ENCODE assay signal across 8 cellular contexts in genomic region chr2:136117391-136117841, GRCh38. TPM values are rescaled to one million over a fixed set of nuclear protein-coding genes. Genes with fewer than 3 reads are reported as not detected.
A peak's percentile ranks its signal among the peaks of the same experiment; 100 is the strongest.
DNase-seq lines count a peak whose midpoint lies in the region; ATAC-seq and TF ChIP-seq lines count a peak whose summit lies in the region.

No MANE protein-coding gene starts in this region.

- H3K27ac Mint-ChIP-seq in naive thymus-derived CD8-positive, alpha-beta T cell, result peak overlapping the region; percentile 99 to 100 (median 100)
- H3K27ac Mint-ChIP-seq in type B pancreatic cell, result no peak overlapping the region

- peak overlapping the region; percentile 48 to 61 (median 52) for H3K27ac ChIP-seq in esophagus muscularis mucosa (replicated peaks in 1 of 4)

- H3K4me3 ChIP-seq in GM12875 (ENCODE audit: low read depth, low read length) (peak overlapping the region; percentile 77), esophagus muscularis mucosa (peak overlapping the region; percentile 53 to 64 (median 58))

- POLR2A ChIA-PET in naive thymus-derived CD8-positive, alpha-beta T cell (lab: Charles Lee), result interaction anchor here (0.7 to 11.4 kb wide), 20 partner anchors 9 to 273 kb away, joined by 3 to 703 read pairs (median 5); partner anchors contain the start of gene DARS1

- TF ChIP-seq CTCF in GM12875 (IDR thresholded peaks at IDR 0.05; ENCODE audit: borderline replicate concordance, insufficient read depth, low read depth, low read length), result no peak
- TF ChIP-seq CTCF in esophagus muscularis mucosa (IDR thresholded peaks at IDR 0.05), result peak in 1 of 3 experiments; percentile 14
- peak; percentile 38 for TF ChIP-seq CTCF in type B pancreatic cell (conservative IDR thresholded peaks at IDR 0.05)

- ATAC-seq in HG02571 (IDR thresholded peaks at IDR 0.05; ENCODE audit: unreplicated experiment), result peak; percentile 19
- peak; percentile 2 to 4 for ATAC-seq in naive thymus-derived CD8-positive, alpha-beta T cell

- no peak for TF ChIP-seq POLR2A in esophagus muscularis mucosa (IDR thresholded peaks at IDR 0.05; ENCODE audit: low read depth)

- H3K36me3 Mint-ChIP-seq in naive thymus-derived CD8-positive, alpha-beta T cell, result peaks cover 20 to 48% (median 46%) of the 10 kb centered on the region in 3 donors
- H3K36me3 Mint-ChIP-seq in type B pancreatic cell, result peaks cover 5% of the 10 kb centered on the region

- DNase-seq in NCI-H1694 treated with DMSO at 0.1 percent for 48 hours (lab: John Stamatoyannopoulos, UW) (peak; percentile 43), esophagus muscularis mucosa (ENCODE audit: extremely low spot score) (no peak), type B pancreatic cell (ENCODE audit: extremely low spot score, unreplicated experiment) (no peak), cerebellar cortex (ENCODE audit: low spot score) (no peak)
- peak; percentile 80 for DNase-seq in activated CD8-positive, alpha-beta memory T cell treated with anti-CD3 and anti-CD28 coated beads, Interleukin-2, amount 50 U/mL, for 48 hours
- DNase-seq in naive thymus-derived CD8-positive, alpha-beta T cell, result peak in 4 of 10 donors; percentile 41 to 80 (median 46)

- peaks cover 0 to 59% (median 2%) of the 10 kb centered on the region in 4 donors for H3K27me3 ChIP-seq in esophagus muscularis mucosa

- WGBS in esophagus muscularis mucosa, result 2% methylated on average over 22 of the region's 35 CpGs

- no peaks in the 10 kb centered on the region for H3K9me3 ChIP-seq in esophagus muscularis mucosa

- peaks cover 19 to 58% (median 54%) of the 10 kb centered on the region in 4 donors for H3K4me1 ChIP-seq in esophagus muscularis mucosa

- peaks cover 45 to 78% (median 67%) of the 10 kb centered on the region in 4 donors for H3K4me1 Mint-ChIP-seq in naive thymus-derived CD8-positive, alpha-beta T cell
- peaks cover 11% of the 10 kb centered on the region for H3K4me1 Mint-ChIP-seq in type B pancreatic cell (ENCODE audit: unreplicated experiment)

- peaks cover 0 to 10% (median 0%) of the 10 kb centered on the region in 9 donors for H3K9me3 Mint-ChIP-seq in naive thymus-derived CD8-positive, alpha-beta T cell
- no peaks in the 10 kb centered on the region for H3K9me3 Mint-ChIP-seq in type B pancreatic cell

- intact Hi-C loops in esophagus muscularis mucosa (cut with DNase I), result loop anchor here (10.0 kb wide), 1 partner anchor 193 kb away; no protein-coding TSS in a partner anchor

- H3K4me3 Mint-ChIP-seq in naive thymus-derived CD8-positive, alpha-beta T cell, result peak overlapping the region; percentile 93 to 100 (median 99)
- peak overlapping the region; percentile 95 for H3K4me3 Mint-ChIP-seq in type B pancreatic cell

- peaks cover 0 to 7% (median 0%) of the 10 kb centered on the region in 5 donors for H3K27me3 Mint-ChIP-seq in naive thymus-derived CD8-positive, alpha-beta T cell
- H3K27me3 Mint-ChIP-seq in type B pancreatic cell, result peaks cover 97% of the 10 kb centered on the region

- TF ChIP-seq EP300 in esophagus muscularis mucosa (IDR thresholded peaks at IDR 0.05), result no peak

- no peaks in the 10 kb centered on the region for H3K36me3 ChIP-seq in esophagus muscularis mucosa

RNA-seq across cellular contexts. Expression of gene CXCR4, which starts 0.5 kb away (rescaled TPM):
- total RNA-seq in esophagus muscularis mucosa (10 to 100 TPM in 1 of 4 donors, 1 to 10 TPM in 3; 4.2 to 11.8 (median 5.6) TPM), type B pancreatic cell (ENCODE audit: low replicate concordance) (5.2 and 34.8 TPM in 2 replicates)
- total RNA-seq in naive thymus-derived CD8-positive, alpha-beta T cell, result 100 to 1,000 TPM; 366 TPM
- 1,000 to 10,000 TPM in 1 of 3 donors, 100 to 1,000 TPM in 2; 439 to 1,161 (median 485) TPM for polyA plus RNA-seq in naive thymus-derived CD8-positive, alpha-beta T cell

Comparison
In these comparisons a context has a peak if more than half of its experiments do, and no peak if none do; other contexts are left out.
1. DNase-seq: peak in NCI-H1694 treated with DMSO at 0.1 percent for 48 hours (single experiment) and activated CD8-positive, alpha-beta memory T cell treated with anti-CD3 and anti-CD28 coated beads, Interleukin-2, amount 50 U/mL, for 48 hours (single experiment); none in esophagus muscularis mucosa (single experiment), type B pancreatic cell (single experiment) and cerebellar cortex (single experiment).
2. RNA of gene CXCR4, which starts 0.5 kb away (total RNA-seq): 366 TPM in naive thymus-derived CD8-positive, alpha-beta T cell; 5.2 to 34.8 TPM in type B pancreatic cell and 4.2 to 11.8 TPM in esophagus muscularis mucosa; every median in the first group is over 10 times any median in the second.